ENCODE assay signal across 23 cellular contexts in genomic region chr13:31365630-31366029, GRCh38.
"Had no signal": no experiment of that assay in that cellular context is flagged by ENCODE, and none has a peak within 500 bp of the region (broad histone marks: within the 10 kb centered on the region; RNA-seq: fewer than 3 reads in every experiment).

No MANE protein-coding gene starts in this region.

- H3K27ac ChIP-seq: colonic mucosa, coronary artery, dorsolateral prefrontal cortex, epithelial cell of prostate, esophagus muscularis mucosa, esophagus squamous epithelium, foreskin keratinocyte, gastrocnemius medialis, gastroesophageal sphincter, heart left ventricle, heart right ventricle had no signal

- H3K4me1 ChIP-seq: colonic mucosa, esophagus muscularis mucosa, esophagus squamous epithelium, foreskin keratinocyte, gastrocnemius medialis, gastroesophageal sphincter, heart left ventricle, heart right ventricle had no signal

- H3K36me3 ChIP-seq: colonic mucosa, esophagus muscularis mucosa, esophagus squamous epithelium, gastrocnemius medialis, gastroesophageal sphincter, heart left ventricle, heart right ventricle had no signal

- H3K27me3 ChIP-seq: colonic mucosa, esophagus muscularis mucosa, esophagus squamous epithelium, foreskin keratinocyte, gastrocnemius medialis, gastroesophageal sphincter, heart left ventricle, heart right ventricle had no signal

- H3K4me3 ChIP-seq: colonic mucosa, coronary artery, dorsolateral prefrontal cortex, esophagus muscularis mucosa, esophagus squamous epithelium, gastrocnemius medialis, gastroesophageal sphincter, heart left ventricle, heart right ventricle had no signal

- H3K9me3 ChIP-seq: colonic mucosa, gastrocnemius medialis had no signal

- DNase-seq: colonic mucosa; cortex of kidney; dermis blood vessel endothelial cell; dorsolateral prefrontal cortex; effector CD4-positive, alpha-beta T cell; effector CD8-positive, alpha-beta T cell; effector memory CD4-positive, alpha-beta T cell; effector memory CD8-positive, alpha-beta T cell; endodermal cell; erythroblast; esophagus squamous epithelium; foreskin fibroblast; foreskin keratinocyte; foreskin melanocyte; gastrocnemius medialis; glutamatergic neuron; head of caudate nucleus; heart left ventricle; heart right ventricle had no signal
